Comparison of ENCODE assay signal across 8 cellular contexts in the genomic region with DNA sequence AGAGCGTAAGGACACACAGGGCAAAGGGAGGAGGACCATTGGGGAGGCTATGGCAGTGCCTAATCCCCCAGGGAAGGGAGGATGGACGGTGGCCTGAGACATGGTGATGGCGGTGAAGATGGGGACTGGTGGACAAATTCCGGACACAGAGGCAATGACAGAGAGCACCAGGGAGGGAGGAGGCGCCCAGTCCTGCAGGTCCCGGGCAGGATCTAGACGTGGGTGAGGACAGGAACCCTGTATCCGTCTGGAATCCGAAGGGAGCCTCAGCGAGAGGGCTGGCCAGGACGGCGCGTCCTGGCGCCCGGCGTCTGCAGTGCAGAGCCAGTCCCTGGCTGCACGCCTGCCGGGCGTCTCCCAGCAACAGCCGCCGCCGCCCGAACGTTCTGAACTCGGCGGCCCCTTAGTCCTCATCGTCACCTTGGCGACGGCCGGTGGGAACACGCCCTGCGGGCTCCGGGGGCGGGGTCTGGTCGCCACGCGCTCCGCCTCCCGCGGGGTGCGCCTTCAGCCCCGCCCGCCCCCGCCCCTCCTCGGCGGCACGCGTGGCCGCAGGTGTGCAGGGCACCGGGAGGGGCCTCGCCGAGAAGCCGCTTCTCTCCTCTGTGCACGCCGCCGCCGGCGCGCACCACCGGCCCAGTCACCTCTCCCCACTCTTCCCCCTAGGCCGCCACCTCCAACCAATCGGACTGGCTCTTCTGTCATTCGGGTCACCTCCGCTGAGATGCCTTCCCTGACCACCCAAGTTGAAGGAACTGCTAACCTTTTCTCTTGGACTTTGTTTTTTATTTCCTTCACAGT. TPM values are rescaled to one million over a fixed set of nuclear protein-coding genes. Genes with fewer than 3 reads are reported as not detected.
DNase-seq lines count a peak whose midpoint lies in the region; ATAC-seq and TF ChIP-seq lines count a peak whose summit lies in the region.

No MANE protein-coding gene starts in this region.

- peaks cover 52% of the 10 kb centered on the region for H3K4me1 Mint-ChIP-seq in activated CD8-positive, alpha-beta T cell treated with anti-CD3 and anti-CD28 coated beads for 36 hours (ENCODE audit: low read depth)

- H3K27me3 ChIP-seq in BE2C (no peaks in the 10 kb centered on the region), ectodermal cell (ENCODE audit: control insufficient read depth, insufficient read depth, low read length, poor library complexity, severe bottlenecking) (peaks cover 16% of the 10 kb centered on the region)

- peaks cover 4% of the 10 kb centered on the region; the same call in 1 of the 2 replicates for H3K4me1 ChIP-seq in BE2C
- peaks cover 21% of the 10 kb centered on the region for H3K4me1 ChIP-seq in ectodermal cell (ENCODE audit: control insufficient read depth, insufficient read depth, low read length)

- DNase-seq in BE2C (peak; percentile 82), NCI-H748 (lab: John Stamatoyannopoulos, UW; ENCODE audit: unreplicated experiment) (peak; percentile 93), lung microvascular endothelial cell (ENCODE audit: low read depth in 2 of 2) (peak; percentile 85)
- peak; percentile 92 for DNase-seq in activated CD8-positive, alpha-beta T cell treated with anti-CD3 and anti-CD28 coated beads for 36 hours
- peak; percentile 69 to 87 (median 76) for DNase-seq in stimulated activated CD4-positive, alpha-beta T cell treated with anti-CD3 and anti-CD28 coated beads, TNF-alpha, amount 100 ng/mL, for 24 hours (ENCODE audit: low read depth in 3 of 3)

- ATAC-seq in GM19372 (IDR thresholded peaks at IDR 0.05; ENCODE audit: low read depth, unreplicated experiment): peak; percentile 94
- peak; percentile 93 for ATAC-seq in HG03460 (IDR thresholded peaks at IDR 0.05; ENCODE audit: unreplicated experiment)
- peak; percentile 79 for ATAC-seq in activated CD8-positive, alpha-beta T cell treated with anti-CD3 and anti-CD28 coated beads for 36 hours

- 2% methylated on average over 64 of the region's 64 CpGs for WGBS in ectodermal cell, 2 experiments

- H3K36me3 ChIP-seq in BE2C (no peaks in the 10 kb centered on the region), ectodermal cell (ENCODE audit: control insufficient read depth, insufficient read depth, low read length) (no peaks in the 10 kb centered on the region)

- H3K27ac ChIP-seq in ectodermal cell (ENCODE audit: insufficient read depth, low read depth, low read length, poor library complexity, severe bottlenecking): peak overlapping the region; percentile 18

- H3K27me3 Mint-ChIP-seq in activated CD8-positive, alpha-beta T cell treated with anti-CD3 and anti-CD28 coated beads for 36 hours: no peaks in the 10 kb centered on the region

- intact Hi-C loops in activated CD8-positive, alpha-beta T cell treated with anti-CD3 and anti-CD28 coated beads for 36 hours (cut with micrococcal nuclease): loop anchor here (5.0 kb wide), 1 partner anchor 33 kb away; no protein-coding TSS in a partner anchor

- CTCF ChIA-PET in activated CD8-positive, alpha-beta T cell treated with anti-CD3 and anti-CD28 coated beads for 36 hours (lab: Charles Lee): interaction anchor here (0.9 to 4.7 kb wide), 3 partner anchors 10 to 111 kb away, joined by 3 to 36 read pairs (median 29); no protein-coding TSS in a partner anchor

- H3K27ac Mint-ChIP-seq in activated CD8-positive, alpha-beta T cell treated with anti-CD3 and anti-CD28 coated beads for 36 hours: peak overlapping the region; percentile 71

- POLR2A ChIA-PET in activated CD8-positive, alpha-beta T cell treated with anti-CD3 and anti-CD28 coated beads for 36 hours (lab: Charles Lee): interaction anchor here (0.9 kb wide), 1 partner anchor 9 kb away, joined by 3 read pairs; no protein-coding TSS in a partner anchor

- no peaks in the 10 kb centered on the region for H3K36me3 Mint-ChIP-seq in activated CD8-positive, alpha-beta T cell treated with anti-CD3 and anti-CD28 coated beads for 36 hours (ENCODE audit: low read depth)

- H3K9me3 ChIP-seq in BE2C (no peaks in the 10 kb centered on the region), ectodermal cell (ENCODE audit: control insufficient read depth, low read length) (no peaks in the 10 kb centered on the region)

- TF ChIP-seq CTCF in BE2C (IDR thresholded peaks at IDR 0.05; ENCODE audit: low read depth, low read length): no peak
- TF ChIP-seq CTCF in activated CD8-positive, alpha-beta T cell treated with anti-CD3 and anti-CD28 coated beads for 36 hours (IDR thresholded peaks at IDR 0.05): no peak

- no peaks in the 10 kb centered on the region for H3K9me3 Mint-ChIP-seq in activated CD8-positive, alpha-beta T cell treated with anti-CD3 and anti-CD28 coated beads for 36 hours

- H3K4me3 Mint-ChIP-seq in activated CD8-positive, alpha-beta T cell treated with anti-CD3 and anti-CD28 coated beads for 36 hours: peak overlapping the region; percentile 69

- H3K4me3 ChIP-seq in BE2C (ENCODE audit: low read depth, low read length) (peak overlapping the region; percentile 55), ectodermal cell (ENCODE audit: insufficient read depth, low read depth, low read length) (peak overlapping the region; percentile 46)

RNA-seq across cellular contexts. Expression of a gene that starts 11.6 kb away (rescaled TPM):
- not detected for polyA plus RNA-seq in BE2C (2012; ENCODE audit: insufficient read depth, insufficient read length, low read depth)
- 1 to 10 TPM; 2.5 TPM for total RNA-seq in activated CD8-positive, alpha-beta T cell treated with anti-CD3 and anti-CD28 coated beads for 36 hours
- not detected for polyA plus RNA-seq in ectodermal cell (2013, experiment 1 of 4)
- polyA plus RNA-seq in ectodermal cell (2013, experiment 2 of 4): 0.04 TPM
- polyA plus RNA-seq in ectodermal cell (2013, experiment 3 of 4): 0.05 TPM
- polyA plus RNA-seq in ectodermal cell (2013, experiment 4 of 4): not detected
- not detected in 2 replicates for total RNA-seq in lung microvascular endothelial cell

RNA-seq across cellular contexts. Expression of a gene that starts 27.4 kb away (rescaled TPM):
- polyA plus RNA-seq in BE2C (2012; ENCODE audit: insufficient read depth, insufficient read length, low read depth): 36.7 TPM
- total RNA-seq in activated CD8-positive, alpha-beta T cell treated with anti-CD3 and anti-CD28 coated beads for 36 hours: 10 to 100 TPM; 88.0 to 88.3 TPM
- 6.1 TPM for polyA plus RNA-seq in ectodermal cell (2013, experiment 1 of 4)
- polyA plus RNA-seq in ectodermal cell (2013, experiment 2 of 4): 7.0 TPM
- 5.9 TPM for polyA plus RNA-seq in ectodermal cell (2013, experiment 3 of 4)
- 5.7 TPM for polyA plus RNA-seq in ectodermal cell (2013, experiment 4 of 4)
- total RNA-seq in lung microvascular endothelial cell: 7.6 and 10.5 TPM in 2 replicates

Comparison
In these comparisons a context has a peak if more than half of its experiments do, and no peak if none do; other contexts are left out.
1. Peak in every context shown above with its lines: DNase-seq, ATAC-seq, H3K4me3 ChIP-seq and H3K27ac ChIP-seq.